1 cellular context compared by ENCODE assay signal in genomic region chr21:35256468-35256988, GRCh38.
TF ChIP-seq lines count a peak whose summit lies in the region.

No MANE protein-coding gene starts in this region.

TF ChIP-seq in HEK293, 187 proteins besides CTCF, POLR2A, EP300 and RAD21 (continued from another document and continues in another):
- peak; percentile 52 for TF ChIP-seq TSHZ1 (tag by site-specific recombination; IDR thresholded peaks at IDR 0.05; ENCODE audit: borderline replicate concordance)
- TF ChIP-seq ZNF324 (tag by site-specific recombination; IDR thresholded peaks at IDR 0.05), result peak; percentile 56; the same call in 1 of the 2 replicates
- TF ChIP-seq KLF17 (tag by site-specific recombination; IDR thresholded peaks at IDR 0.05), result peak; percentile 75
- TF ChIP-seq ZNF791 (tag by site-specific recombination; IDR thresholded peaks at IDR 0.05), result no peak
- no peak for TF ChIP-seq MEIS1 (CRISPR knock-in tag; IDR thresholded peaks at IDR 0.05; ENCODE audit: borderline replicate concordance)
- TF ChIP-seq SP3 (tag by site-specific recombination; IDR thresholded peaks at IDR 0.05), result peak; percentile 9; the same call in 1 of the 2 replicates
- TF ChIP-seq ZSCAN18 (tag by site-specific recombination; IDR thresholded peaks at IDR 0.05), result no peak
- peak; percentile 49; the same call in 1 of the 2 replicates for TF ChIP-seq ZNF518A (tag by site-specific recombination; conservative IDR thresholded peaks at IDR 0.05; ENCODE audit: low read depth)
- TF ChIP-seq IKZF3 (tag by site-specific recombination; IDR thresholded peaks at IDR 0.05), result peak; percentile 50; the same call in 1 of the 2 replicates
- TF ChIP-seq PRDM10 (tag by site-specific recombination; IDR thresholded peaks at IDR 0.05), result peak; percentile 82
- no peak for TF ChIP-seq ZNF645 (tag by site-specific recombination; IDR thresholded peaks at IDR 0.05)
- TF ChIP-seq ZSCAN30 (tag by site-specific recombination; IDR thresholded peaks at IDR 0.05), result no peak
- no peak for TF ChIP-seq YY2 (tag by site-specific recombination; IDR thresholded peaks at IDR 0.05)
- TF ChIP-seq PRDM2 (tag by site-specific recombination; IDR thresholded peaks at IDR 0.05; ENCODE audit: borderline replicate concordance), result no peak
- no peak for TF ChIP-seq ZNF488 (tag by site-specific recombination; IDR thresholded peaks at IDR 0.05)
- no peak for TF ChIP-seq ZNF350 (tag by site-specific recombination; IDR thresholded peaks at IDR 0.05)
- TF ChIP-seq ZNF18 (tag by site-specific recombination; IDR thresholded peaks at IDR 0.05), result no peak
- TF ChIP-seq ZNF274 (IDR thresholded peaks at IDR 0.05; ENCODE audit: low read length), result no peak
- no peak for TF ChIP-seq ZNF274 (tag by site-specific recombination; IDR thresholded peaks at IDR 0.05; ENCODE audit: borderline replicate concordance)
- TF ChIP-seq OSR2 (tag by site-specific recombination; IDR thresholded peaks at IDR 0.05), result peak; percentile 91
- peak; percentile 87 for TF ChIP-seq ZNF639 (tag by site-specific recombination; IDR thresholded peaks at IDR 0.05)
- TF ChIP-seq ZNF701 (tag by site-specific recombination; IDR thresholded peaks at IDR 0.05), result no peak
- no peak for TF ChIP-seq ZNF266 (tag by site-specific recombination; IDR thresholded peaks at IDR 0.05; ENCODE audit: low read depth)
